23 cellular contexts compared by ENCODE assay signal in the genomic region with DNA sequence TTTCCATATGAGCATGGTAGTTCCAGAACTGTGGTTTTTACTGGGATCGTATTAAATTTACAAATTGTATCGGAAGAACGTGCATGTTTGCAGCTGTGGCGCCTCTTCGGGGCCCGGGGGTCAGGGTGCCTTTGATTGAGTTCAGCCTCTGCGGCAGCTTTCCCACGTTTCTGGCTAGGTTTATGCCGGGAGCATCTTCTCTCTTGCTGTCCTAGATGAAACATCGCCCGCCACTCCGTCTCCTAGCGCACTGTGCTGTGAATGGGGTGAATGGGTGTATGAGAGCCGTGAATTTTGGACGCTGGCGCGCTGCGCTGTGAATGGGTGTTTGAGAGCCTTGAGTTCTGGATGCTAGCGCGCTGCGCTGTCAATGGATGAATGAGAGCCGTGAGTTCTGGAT. TPM values are rescaled to one million over a fixed set of nuclear protein-coding genes. Genes with fewer than 3 reads are reported as not detected.
DNase-seq lines count a peak whose midpoint lies in the region; ATAC-seq lines count a peak whose summit lies in the region.
"Had no signal": no experiment of that assay in that cellular context is flagged by ENCODE, and none has a peak within 500 bp of the region (broad histone marks: within the 10 kb centered on the region; RNA-seq: fewer than 3 reads in every experiment).

No MANE protein-coding gene starts in this region.

- no peak for ATAC-seq in activated T-cell treated with anti-CD3 and anti-CD28 coated beads, Interleukin-2, amount 50 U/mL, for 4 hours
- ATAC-seq in stimulated activated naive CD8-positive, alpha-beta T cell treated with anti-CD3 and anti-CD28 coated beads, Interleukin-15, amount 100 ng/mL, for 72 hours: no peak
- ATAC-seq in HG03457 (IDR thresholded peaks at IDR 0.05; ENCODE audit: unreplicated experiment) (no peak), GM21717 (IDR thresholded peaks at IDR 0.05; ENCODE audit: unreplicated experiment) (no peak), HG03342 (IDR thresholded peaks at IDR 0.05; ENCODE audit: unreplicated experiment) (no peak)
- ATAC-seq: left lung, mucosa of descending colon, pancreas, sciatic nerve had no signal

- H3K27me3 Mint-ChIP-seq in activated T-cell treated with anti-CD3 and anti-CD28 coated beads, Interleukin-2, amount 50 U/mL, for 4 hours (ENCODE audit: low read depth): no peaks in the 10 kb centered on the region
- H3K27me3 Mint-ChIP-seq in activated CD4-positive, alpha-beta memory T cell treated with anti-CD3 and anti-CD28 coated beads for 36 hours: peaks cover 5% of the 10 kb centered on the region
- peaks cover 13% of the 10 kb centered on the region for H3K27me3 Mint-ChIP-seq in stimulated activated naive CD8-positive, alpha-beta T cell treated with anti-CD3 and anti-CD28 coated beads, Interleukin-15, amount 100 ng/mL, for 72 hours

- POLR2A ChIA-PET in activated CD4-positive, alpha-beta memory T cell treated with anti-CD3 and anti-CD28 coated beads for 36 hours (lab: Charles Lee): interaction anchor here (0.8 kb wide), 1 partner anchor 112 kb away, joined by 3 read pairs; the partner anchor contains the start of gene D2HGDH

- peaks cover 2% of the 10 kb centered on the region for H3K36me3 Mint-ChIP-seq in activated T-cell treated with anti-CD3 and anti-CD28 coated beads, Interleukin-2, amount 50 U/mL, for 4 hours (ENCODE audit: insufficient read depth)
- H3K36me3 Mint-ChIP-seq in activated CD4-positive, alpha-beta memory T cell treated with anti-CD3 and anti-CD28 coated beads for 36 hours: peaks cover 9% of the 10 kb centered on the region

- no peak for DNase-seq in activated T-cell treated with anti-CD3 and anti-CD28 coated beads, Interleukin-2, amount 50 U/mL, for 4 hours
- DNase-seq in activated T-cell treated with anti-CD3 and anti-CD28 coated beads for 4 hours: no peak
- no peak for DNase-seq in activated CD4-positive, alpha-beta memory T cell treated with anti-CD3 and anti-CD28 coated beads for 36 hours
- DNase-seq in islet precursor cell: peak; percentile 29
- DNase-seq in stimulated activated naive CD8-positive, alpha-beta T cell treated with anti-CD3 and anti-CD28 coated beads, Interleukin-15, amount 100 ng/mL, for 72 hours: no peak
- DNase-seq: Calu3; EL; KBM-7; left lung; NCI-H187 treated with DMSO at 0.1 percent for 48 hours; NK-92 treated with Interleukin-12 subunit alpha and Interleukin-12 subunit beta, amount 100 ng/mL, for 24 hours; pancreas; RPMI8226; stomach; SW 1271; upper lobe of left lung had no signal

- H3K4me1 Mint-ChIP-seq in activated T-cell treated with anti-CD3 and anti-CD28 coated beads, Interleukin-2, amount 50 U/mL, for 4 hours (ENCODE audit: low read depth): peaks cover 36% of the 10 kb centered on the region
- peaks cover 39% of the 10 kb centered on the region for H3K4me1 Mint-ChIP-seq in activated CD4-positive, alpha-beta memory T cell treated with anti-CD3 and anti-CD28 coated beads for 36 hours (ENCODE audit: low read depth)
- peaks cover 48% of the 10 kb centered on the region for H3K4me1 Mint-ChIP-seq in stimulated activated naive CD8-positive, alpha-beta T cell treated with anti-CD3 and anti-CD28 coated beads, Interleukin-15, amount 100 ng/mL, for 72 hours

- intact Hi-C loops in activated CD4-positive, alpha-beta memory T cell treated with anti-CD3 and anti-CD28 coated beads for 36 hours (cut with micrococcal nuclease): no loop called here

- H3K4me3 Mint-ChIP-seq in activated T-cell treated with anti-CD3 and anti-CD28 coated beads, Interleukin-2, amount 50 U/mL, for 4 hours: peak overlapping the region; percentile 67
- H3K4me3 Mint-ChIP-seq in activated CD4-positive, alpha-beta memory T cell treated with anti-CD3 and anti-CD28 coated beads for 36 hours: peak overlapping the region; percentile 46
- peak overlapping the region; percentile 78 to 79 for H3K4me3 Mint-ChIP-seq in stimulated activated naive CD8-positive, alpha-beta T cell treated with anti-CD3 and anti-CD28 coated beads, Interleukin-15, amount 100 ng/mL, for 72 hours

- CTCF ChIA-PET in activated CD4-positive, alpha-beta memory T cell treated with anti-CD3 and anti-CD28 coated beads for 36 hours (lab: Charles Lee): interaction anchor here (1.9 to 2.7 kb wide), 2 partner anchors 22 to 32 kb away, joined by 4 to 9 read pairs; partner anchors contain the start of gene RTP5

- no peaks in the 10 kb centered on the region for H3K9me3 Mint-ChIP-seq in activated T-cell treated with anti-CD3 and anti-CD28 coated beads, Interleukin-2, amount 50 U/mL, for 4 hours
- no peaks in the 10 kb centered on the region for H3K9me3 Mint-ChIP-seq in activated CD4-positive, alpha-beta memory T cell treated with anti-CD3 and anti-CD28 coated beads for 36 hours
- H3K9me3 Mint-ChIP-seq in stimulated activated naive CD8-positive, alpha-beta T cell treated with anti-CD3 and anti-CD28 coated beads, Interleukin-15, amount 100 ng/mL, for 72 hours: no peaks in the 10 kb centered on the region

- H3K27ac Mint-ChIP-seq in activated CD4-positive, alpha-beta memory T cell treated with anti-CD3 and anti-CD28 coated beads for 36 hours: peak overlapping the region; percentile 82
- H3K27ac Mint-ChIP-seq in stimulated activated naive CD8-positive, alpha-beta T cell treated with anti-CD3 and anti-CD28 coated beads, Interleukin-15, amount 100 ng/mL, for 72 hours: peak overlapping the region in 1 of 2 donors; percentile 26

RNA-seq across cellular contexts. Expression of gene PDCD1, which starts 12.3 kb away (rescaled TPM):
- 100 to 1,000 TPM in 1 of 3 donors, 10 to 100 TPM in 2; 60.5 to 102 (median 77.3) TPM for total RNA-seq in activated T-cell treated with anti-CD3 and anti-CD28 coated beads, Interleukin-2, amount 50 U/mL, for 4 hours
- total RNA-seq in activated CD4-positive, alpha-beta memory T cell treated with anti-CD3 and anti-CD28 coated beads for 36 hours: 10 to 100 TPM; 47.4 to 47.6 TPM
- total RNA-seq: Calu3, cardiac muscle cell had no signal

RNA-seq across cellular contexts. Expression of gene RTP5, which starts 23.1 kb away (rescaled TPM):
- under 1 TPM; 0.13 to 0.14 (median 0.13) TPM for total RNA-seq in activated T-cell treated with anti-CD3 and anti-CD28 coated beads, Interleukin-2, amount 50 U/mL, for 4 hours
- total RNA-seq in activated CD4-positive, alpha-beta memory T cell treated with anti-CD3 and anti-CD28 coated beads for 36 hours: under 1 TPM; 0.10 to 0.12 TPM
- total RNA-seq: Calu3, cardiac muscle cell, H1, mucosa of descending colon, pancreas, sciatic nerve had no signal

RNA-seq across cellular contexts. Expression of gene NEU4, which starts 37.4 kb away (rescaled TPM):
- under 1 TPM in 1 of 3 donors, not detected in 2; 0.65 TPM for total RNA-seq in activated T-cell treated with anti-CD3 and anti-CD28 coated beads, Interleukin-2, amount 50 U/mL, for 4 hours
- under 1 TPM; 0.31 to 0.36 TPM for total RNA-seq in activated CD4-positive, alpha-beta memory T cell treated with anti-CD3 and anti-CD28 coated beads for 36 hours
- total RNA-seq: pancreas, sciatic nerve had no signal
